Comparison of ENCODE assay signal across 25 cellular contexts in the genomic region with DNA sequence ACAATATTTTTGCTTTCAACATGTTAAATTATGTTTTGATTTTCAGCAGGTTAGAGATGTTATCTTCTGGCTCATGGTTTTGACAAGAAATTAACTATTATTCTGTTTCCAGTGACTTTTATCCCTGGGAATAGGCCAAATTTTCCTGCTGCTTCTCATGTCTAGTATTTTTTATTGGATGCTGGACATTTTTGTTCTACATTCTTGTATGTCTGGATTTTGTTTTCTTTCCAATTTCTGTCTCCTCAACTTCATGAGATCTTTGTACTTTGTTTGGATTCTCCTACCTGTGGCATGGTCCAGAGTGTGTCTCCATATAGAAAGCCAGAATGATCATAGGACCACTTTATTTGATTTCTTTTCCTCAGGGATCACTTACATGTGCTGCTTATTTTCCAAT.
"Had no signal": no experiment of that assay in that cellular context is flagged by ENCODE, and none has a peak within 500 bp of the region (broad histone marks: within the 10 kb centered on the region; RNA-seq: fewer than 3 reads in every experiment).

No MANE protein-coding gene starts in this region.

- DNase-seq: colonic mucosa; cortex of kidney; dermis blood vessel endothelial cell; dorsolateral prefrontal cortex; effector CD4-positive, alpha-beta T cell; effector CD8-positive, alpha-beta T cell; effector memory CD4-positive, alpha-beta T cell; effector memory CD8-positive, alpha-beta T cell; endodermal cell; erythroblast; esophagus squamous epithelium; foreskin fibroblast; foreskin keratinocyte; foreskin melanocyte; gastrocnemius medialis; glutamatergic neuron; head of caudate nucleus; heart left ventricle; heart right ventricle had no signal

- H3K27ac ChIP-seq: colonic mucosa, coronary artery, dorsolateral prefrontal cortex, epithelial cell of prostate, esophagus muscularis mucosa, esophagus squamous epithelium, foreskin keratinocyte, gastrocnemius medialis, gastroesophageal sphincter, heart left ventricle, heart right ventricle, hepatocyte had no signal

- H3K27me3 ChIP-seq: colonic mucosa, esophagus muscularis mucosa, esophagus squamous epithelium, foreskin keratinocyte, gastrocnemius medialis, gastroesophageal sphincter, heart left ventricle, heart right ventricle, hepatocyte had no signal

- H3K9me3 ChIP-seq: colonic mucosa, esophagus squamous epithelium, gastrocnemius medialis had no signal

- H3K4me3 ChIP-seq: colonic mucosa, coronary artery, dorsolateral prefrontal cortex, esophagus muscularis mucosa, esophagus squamous epithelium, gastrocnemius medialis, gastroesophageal sphincter, heart left ventricle, heart right ventricle, hepatocyte had no signal

- H3K36me3 ChIP-seq: colonic mucosa, esophagus muscularis mucosa, esophagus squamous epithelium, gastrocnemius medialis, gastroesophageal sphincter, heart left ventricle, heart right ventricle had no signal

- ATAC-seq: effector memory CD8-positive, alpha-beta T cell; esophagus mucosa; foreskin keratinocyte; gastrocnemius medialis; gastroesophageal sphincter; heart left ventricle; heart right ventricle had no signal

- H3K4me1 ChIP-seq: esophagus muscularis mucosa, gastrocnemius medialis, gastroesophageal sphincter, heart left ventricle, heart right ventricle had no signal
